7 cellular contexts compared by ENCODE assay signal in genomic region chr6:33822575-33823395, GRCh38.
A peak's percentile ranks its signal among the peaks of the same experiment; 100 is the strongest.
DNase-seq lines count a peak whose midpoint lies in the region; ATAC-seq and TF ChIP-seq lines count a peak whose summit lies in the region.

No MANE protein-coding gene starts in this region.

- peak; percentile 26 for DNase-seq in NAMALWA (ENCODE audit: low spot score)
- no peak for DNase-seq in stimulated activated effector memory CD8-positive, alpha-beta T cell treated with anti-CD3 and anti-CD28 coated beads, Interleukin-12 subunit alpha, Interleukin-12 subunit beta, amount 100 ng/mL, for 72 hours (ENCODE audit: low spot score in 2 of 2)
- no peak for DNase-seq in activated naive CD4-positive, alpha-beta T cell treated with Interleukin-2 at 50 U/mL for 16 hours

- no peak overlapping the region for H3K27ac ChIP-seq in VCaP

- H3K4me3 Mint-ChIP-seq in nephron = no peak overlapping the region
- H3K4me3 Mint-ChIP-seq in stimulated activated effector memory CD8-positive, alpha-beta T cell treated with anti-CD3 and anti-CD28 coated beads, Interleukin-12 subunit alpha, Interleukin-12 subunit beta, amount 100 ng/mL, for 72 hours = no peak overlapping the region

- ATAC-seq in stimulated activated effector memory CD8-positive, alpha-beta T cell treated with anti-CD3 and anti-CD28 coated beads, Interleukin-12 subunit alpha, Interleukin-12 subunit beta, amount 100 ng/mL, for 72 hours = no peak
- ATAC-seq in GM21367 (IDR thresholded peaks at IDR 0.05; ENCODE audit: unreplicated experiment) = no peak

- H3K4me1 Mint-ChIP-seq in nephron = peaks cover 19% of the 10 kb centered on the region
- H3K4me1 Mint-ChIP-seq in stimulated activated effector memory CD8-positive, alpha-beta T cell treated with anti-CD3 and anti-CD28 coated beads, Interleukin-12 subunit alpha, Interleukin-12 subunit beta, amount 100 ng/mL, for 72 hours = peaks cover 6% of the 10 kb centered on the region

- no peak overlapping the region for H3K27ac Mint-ChIP-seq in nephron
- H3K27ac Mint-ChIP-seq in stimulated activated effector memory CD8-positive, alpha-beta T cell treated with anti-CD3 and anti-CD28 coated beads, Interleukin-12 subunit alpha, Interleukin-12 subunit beta, amount 100 ng/mL, for 72 hours = no peak overlapping the region

- TF ChIP-seq CTCF in GM12872 (IDR thresholded peaks at IDR 0.05; ENCODE audit: insufficient read depth, low read depth, low read length) (peak; percentile 31; the same call in 1 of the 3 replicates), VCaP (conservative IDR thresholded peaks at IDR 0.05) (peak; percentile 26; the same call in 1 of the 2 replicates), nephron (IDR thresholded peaks at IDR 0.05; ENCODE audit: unreplicated experiment in 3 of 3) (peak; percentile 20 to 26 (median 21))

- H3K27me3 Mint-ChIP-seq in nephron (ENCODE audit: low read depth) = peaks cover 38% of the 10 kb centered on the region

- no peaks in the 10 kb centered on the region for H3K9me3 Mint-ChIP-seq in nephron
- H3K9me3 Mint-ChIP-seq in stimulated activated effector memory CD8-positive, alpha-beta T cell treated with anti-CD3 and anti-CD28 coated beads, Interleukin-12 subunit alpha, Interleukin-12 subunit beta, amount 100 ng/mL, for 72 hours = no peaks in the 10 kb centered on the region

- no peaks in the 10 kb centered on the region for H3K36me3 Mint-ChIP-seq in nephron (ENCODE audit: low read depth)
- no peaks in the 10 kb centered on the region for H3K36me3 Mint-ChIP-seq in stimulated activated effector memory CD8-positive, alpha-beta T cell treated with anti-CD3 and anti-CD28 coated beads, Interleukin-12 subunit alpha, Interleukin-12 subunit beta, amount 100 ng/mL, for 72 hours
